37 cellular contexts compared by ENCODE assay signal in genomic region chr5:58620336-58620735, GRCh38. TPM values are rescaled to one million over a fixed set of nuclear protein-coding genes. Genes with fewer than 3 reads are reported as not detected.
"Had no signal": no experiment of that assay in that cellular context is flagged by ENCODE, and none has a peak within 500 bp of the region (broad histone marks: within the 10 kb centered on the region; RNA-seq: fewer than 3 reads in every experiment).

No MANE protein-coding gene starts in this region.

- H3K4me3 ChIP-seq: adrenal gland, ascending aorta, body of pancreas, breast epithelium, cardiac muscle cell had no signal

- H3K27ac ChIP-seq: adrenal gland, ascending aorta, body of pancreas, brain microvascular endothelial cell, breast epithelium, cardiac muscle cell had no signal

- ATAC-seq: activated naive CD4-positive, alpha-beta T cell treated with anti-CD3 and anti-CD28 coated beads, Interleukin-2, amount 50 U/mL, for 72 hours; activated naive CD8-positive, alpha-beta T cell treated with anti-CD3 and anti-CD28 coated beads, Interleukin-2, amount 50 U/mL, for 24 hours; activated T-cell treated with anti-CD3 and anti-CD28 coated beads, Interleukin-2, amount 50 U/mL, for 4 hours; activated T-cell treated with anti-CD3 and anti-CD28 coated beads, Interleukin-2, amount 50 U/mL, for 72 hours; activated T-helper 17 cell treated with anti-CD3 and anti-CD28 coated beads, Interleukin-2, amount 50 U/mL, for 72 hours; body of pancreas had no signal

- H3K36me3 ChIP-seq: adrenal gland, ascending aorta, brain microvascular endothelial cell, breast epithelium, cardiac muscle cell had no signal

- DNase-seq: activated effector memory CD4-positive, alpha-beta T cell treated with anti-CD3 and anti-CD28 coated beads, Interleukin-2, amount 50 U/mL, for 16 hours; activated effector memory CD4-positive, alpha-beta T cell treated with Interleukin-2 at 50 U/mL for 16 hours; activated gamma-delta T cell; activated gamma-delta T cell treated with Interleukin-2 at 50 U/mL for 16 hours; activated naive CD4-positive, alpha-beta T cell; activated naive CD4-positive, alpha-beta T cell treated with anti-CD3 and anti-CD28 coated beads for 36 hours; activated naive CD4-positive, alpha-beta T cell treated with anti-CD3 and anti-CD28 coated beads, Interleukin-2, amount 10 ng/mL, durations not matched to agents 7 days and 5 days; activated naive CD4-positive, alpha-beta T cell treated with anti-CD3 and anti-CD28 coated beads, Interleukin-2, amount 50 U/mL, for 16 hours; activated naive CD4-positive, alpha-beta T cell treated with Interleukin-2 at 50 U/mL for 16 hours; activated naive CD8-positive, alpha-beta T cell treated with anti-CD3 and anti-CD28 coated beads for 36 hours; activated naive CD8-positive, alpha-beta T cell treated with anti-CD3 and anti-CD28 coated beads, Interleukin-2, amount 10 ng/mL, durations not matched to agents 7 days and 5 days; activated naive CD8-positive, alpha-beta T cell treated with anti-CD3 and anti-CD28 coated beads, Interleukin-2, amount 50 U/mL, for 24 hours; activated T-cell treated with anti-CD3 and anti-CD28 coated beads, Interleukin-2, amount 50 U/mL, for 1 hour; activated T-cell treated with anti-CD3 and anti-CD28 coated beads, Interleukin-2, amount 50 U/mL, for 24 hours; activated T-cell treated with anti-CD3 and anti-CD28 coated beads, Interleukin-2, amount 50 U/mL, for 4 hours; activated T-cell treated with anti-CD3 and anti-CD28 coated beads, Interleukin-2, amount 50 U/mL, for 48 hours; activated T-cell treated with anti-CD3 and anti-CD28 coated beads, Interleukin-2, amount 50 U/mL, for 72 hours; adrenal gland; amniotic stem cell; amygdala; anterior cingulate cortex; aorta; body of pancreas; brain microvascular endothelial cell; caudate nucleus; central memory CD4-positive, alpha-beta T cell; cerebellar nuclear complex had no signal

- FAIRE-seq: astrocyte, bronchial epithelial cell had no signal

- H3K27me3 ChIP-seq: adrenal gland, ascending aorta, body of pancreas, brain microvascular endothelial cell, breast epithelium, cardiac muscle cell had no signal

- H3K9me3 ChIP-seq: adrenal gland, ascending aorta, body of pancreas, breast epithelium had no signal

- H3K4me1 ChIP-seq: adrenal gland, ascending aorta, breast epithelium had no signal

RNA-seq across cellular contexts. Expression of gene RAB3C, which starts 37.5 kb away (rescaled TPM):
- total RNA-seq: activated naive CD4-positive, alpha-beta T cell treated with anti-CD3 and anti-CD28 coated beads for 36 hours; activated naive CD4-positive, alpha-beta T cell treated with anti-CD3 and anti-CD28 coated beads, Interleukin-2, amount 50 U/mL, for 72 hours; activated naive CD8-positive, alpha-beta T cell treated with anti-CD3 and anti-CD28 coated beads for 36 hours; activated naive CD8-positive, alpha-beta T cell treated with anti-CD3 and anti-CD28 coated beads, Interleukin-2, amount 10 ng/mL, durations not matched to agents 7 days and 5 days; activated T-cell treated with anti-CD3 and anti-CD28 coated beads, Interleukin-2, amount 50 U/mL, for 4 hours; activated T-cell treated with anti-CD3 and anti-CD28 coated beads, Interleukin-2, amount 50 U/mL, for 72 hours; activated T-helper 1 cell treated with anti-CD3 and anti-CD28 coated beads, Interleukin-12 subunit alpha, Interleukin-12 subunit beta, Interleukin-2, Interleukin-4 antibody, amounts not matched to agents 30 ng/mL and 10 ng/mL and 1 ng/mL, durations not matched to agents 14 hours and 24 hours and 36 hours; activated T-helper 17 cell treated with anti-CD3 and anti-CD28 coated beads, Interleukin-2, amount 50 U/mL, for 72 hours; activated T-helper 2 cell treated with anti-CD3 and anti-CD28 coated beads, Interferon-gamma antibody, Interleukin-2, Interleukin-4, amounts not matched to agents 10 μg/mL and 5 μg/mL and 100 μg/mL, durations not matched to agents 14 hours and 24 hours and 36 hours; bronchial epithelial cell; chondrocyte had no signal
- polyA plus RNA-seq: aorta had no signal
